14 cellular contexts compared by ENCODE assay signal in genomic region chrX:40391662-40392061, GRCh38.
"Had no signal": no experiment of that assay in that cellular context is flagged by ENCODE, and none has a peak within 500 bp of the region (broad histone marks: within the 10 kb centered on the region; RNA-seq: fewer than 3 reads in every experiment).

No MANE protein-coding gene starts in this region.

- ATAC-seq: activated CD8-positive, alpha-beta T cell treated with anti-CD3 and anti-CD28 coated beads, Interleukin-2, amount 10 ng/mL, durations not matched to agents 7 days and 5 days; left lung; natural killer cell treated with Interleukin-12 subunit alpha and Interleukin-12 subunit beta and Interleukin-15 and Interleukin-18, amount 100 ng/mL, for 72 hours; stimulated activated memory B cell treated with anti-CD40 and anti-IgM and Interleukin-4, amounts not matched to agents 10 μg/mL and 1 μg/mL and 100 μg/mL, for 72 hours had no signal

- DNase-seq: activated CD4-positive, alpha-beta T cell treated with anti-CD3 and anti-CD28 coated beads, Interleukin-2, amount 10 ng/mL, durations not matched to agents 24 days and 14 days; activated CD8-positive, alpha-beta T cell treated with anti-CD3 and anti-CD28 coated beads, Interleukin-2, amount 10 ng/mL, durations not matched to agents 7 days and 5 days; activated naive CD4-positive, alpha-beta T cell treated with anti-CD3 and anti-CD28 coated beads, Interleukin-2, amount 10 ng/mL, durations not matched to agents 7 days and 5 days; activated T-cell treated with anti-CD3 and anti-CD28 coated beads, Interleukin-2, amount 50 U/mL, for 24 hours; cortex of kidney; erythroblast; foreskin melanocyte; left lung; posterior cingulate gyrus; spleen; stimulated activated CD4-positive, alpha-beta T cell treated with anti-CD3 and anti-CD28 coated beads, Interleukin-4, amount 100 ng/mL, for 4 hours; testis had no signal
